ENCODE assay signal across 21 cellular contexts in genomic region chr4:117549624-117550023, GRCh38.
"Had no signal": no experiment of that assay in that cellular context is flagged by ENCODE, and none has a peak within 500 bp of the region (broad histone marks: within the 10 kb centered on the region; RNA-seq: fewer than 3 reads in every experiment).

No MANE protein-coding gene starts in this region.

- H3K27ac Mint-ChIP-seq: activated CD4-positive, alpha-beta memory T cell treated with anti-CD3 and anti-CD28 coated beads, Interleukin-2, amount 10 ng/mL, durations not matched to agents 7 days and 5 days; activated naive CD4-positive, alpha-beta T cell treated with anti-CD3 and anti-CD28 coated beads for 36 hours; activated naive CD8-positive, alpha-beta T cell treated with anti-CD3 and anti-CD28 coated beads for 36 hours; activated T-helper 17 cell treated with anti-CD3 and anti-CD28 coated beads, Interleukin-2, amount 50 U/mL, for 72 hours; T-cell had no signal

- H3K27ac ChIP-seq: KMS-11, VCaP had no signal

- H3K4me1 Mint-ChIP-seq: activated CD4-positive, alpha-beta memory T cell treated with anti-CD3 and anti-CD28 coated beads, Interleukin-2, amount 10 ng/mL, durations not matched to agents 7 days and 5 days; activated naive CD8-positive, alpha-beta T cell treated with anti-CD3 and anti-CD28 coated beads for 36 hours; activated T-helper 17 cell treated with anti-CD3 and anti-CD28 coated beads, Interleukin-2, amount 50 U/mL, for 72 hours; T-cell had no signal

- H3K9me3 Mint-ChIP-seq: activated CD4-positive, alpha-beta memory T cell treated with anti-CD3 and anti-CD28 coated beads, Interleukin-2, amount 10 ng/mL, durations not matched to agents 7 days and 5 days; activated naive CD4-positive, alpha-beta T cell treated with anti-CD3 and anti-CD28 coated beads for 36 hours; activated naive CD8-positive, alpha-beta T cell treated with anti-CD3 and anti-CD28 coated beads for 36 hours; activated T-helper 17 cell treated with anti-CD3 and anti-CD28 coated beads, Interleukin-2, amount 50 U/mL, for 72 hours had no signal

- H3K27me3 Mint-ChIP-seq: activated CD4-positive, alpha-beta memory T cell treated with anti-CD3 and anti-CD28 coated beads, Interleukin-2, amount 10 ng/mL, durations not matched to agents 7 days and 5 days; activated naive CD8-positive, alpha-beta T cell treated with anti-CD3 and anti-CD28 coated beads for 36 hours; activated T-helper 17 cell treated with anti-CD3 and anti-CD28 coated beads, Interleukin-2, amount 50 U/mL, for 72 hours; T-cell had no signal

- H3K4me3 Mint-ChIP-seq: activated CD4-positive, alpha-beta memory T cell treated with anti-CD3 and anti-CD28 coated beads, Interleukin-2, amount 10 ng/mL, durations not matched to agents 7 days and 5 days; activated naive CD4-positive, alpha-beta T cell treated with anti-CD3 and anti-CD28 coated beads for 36 hours; activated naive CD8-positive, alpha-beta T cell treated with anti-CD3 and anti-CD28 coated beads for 36 hours; activated T-helper 17 cell treated with anti-CD3 and anti-CD28 coated beads, Interleukin-2, amount 50 U/mL, for 72 hours; T-cell had no signal

- H3K36me3 Mint-ChIP-seq: activated naive CD8-positive, alpha-beta T cell treated with anti-CD3 and anti-CD28 coated beads for 36 hours; T-cell had no signal

- DNase-seq: activated CD4-positive, alpha-beta memory T cell treated with anti-CD3 and anti-CD28 coated beads, Interleukin-2, amount 10 ng/mL, durations not matched to agents 7 days and 5 days; activated CD4-positive, alpha-beta T cell treated with anti-CD3 and anti-CD28 coated beads, Interleukin-2, amount 50 U/mL, for 1 hour; activated CD4-positive, CD25-positive, alpha-beta regulatory T cell; activated gamma-delta T cell; activated naive CD4-positive, alpha-beta T cell treated with anti-CD3 and anti-CD28 coated beads for 36 hours; activated naive CD8-positive, alpha-beta T cell treated with anti-CD3 and anti-CD28 coated beads for 36 hours; activated T-cell treated with anti-CD3 and anti-CD28 coated beads for 4 hours; activated T-cell treated with anti-CD3 and anti-CD28 coated beads, Interleukin-2, amount 50 U/mL, for 48 hours; NCI-H1092; NCI-H1930; NCI-H2171 treated with DMSO at 0.1 percent for 48 hours; NCI-H345; NCI-H524; SIG-M5; T-cell; T-helper 2 cell; T1000 had no signal

- H3K9ac ChIP-seq: KMS-11 had no signal

- H3K4me2 ChIP-seq: KMS-11 had no signal

- FAIRE-seq: TTC549 had no signal
